11 cellular contexts compared by ENCODE assay signal in genomic region chr3:50605901-50606326, GRCh38. TPM values are rescaled to one million over a fixed set of nuclear protein-coding genes. Genes with fewer than 3 reads are reported as not detected.
DNase-seq lines count a peak whose midpoint lies in the region; ATAC-seq, FAIRE-seq and TF ChIP-seq lines count a peak whose summit lies in the region.
"Had no signal": no experiment of that assay in that cellular context is flagged by ENCODE, and none has a peak within 500 bp of the region (broad histone marks: within the 10 kb centered on the region; RNA-seq: fewer than 3 reads in every experiment).

No MANE protein-coding gene starts in this region.

- no peak overlapping the region for H2AFZ ChIP-seq in neural progenitor cell (replicated peaks)

- peaks cover 23% of the 10 kb centered on the region for H3K36me3 ChIP-seq in BLaER1
- H3K36me3 ChIP-seq in bronchial epithelial cell (ENCODE audit: control insufficient read depth, insufficient read depth, low read length) = peaks cover 9% of the 10 kb centered on the region
- H3K36me3 ChIP-seq in neural progenitor cell = no peaks in the 10 kb centered on the region

- H3K27me3 Mint-ChIP-seq in IgD-negative memory B cell (no peaks in the 10 kb centered on the region), neural progenitor cell (ENCODE audit: insufficient read depth, low read depth) (peaks cover 5% of the 10 kb centered on the region)

- DNase-seq in bronchial epithelial cell (ENCODE audit: low read depth) = peak; percentile 50
- no peak for DNase-seq in neural progenitor cell (ENCODE audit: low spot score)
- DNase-seq in AG08396 (ENCODE audit: low spot score) = no peak
- DNase-seq in NCI-H226 = no peak
- no peak for DNase-seq in dorsolateral prefrontal cortex
- DNase-seq: activated CD4-positive, CD25-positive, alpha-beta regulatory T cell treated with anti-CD3 and anti-CD28 coated beads, Interleukin-2, amount 50 U/mL, for 72 hours had no signal

- H3K4me1 Mint-ChIP-seq in IgD-negative memory B cell = peaks cover 4 to 33% (median 20%) of the 10 kb centered on the region in 3 donors
- peaks cover 8% of the 10 kb centered on the region for H3K4me1 Mint-ChIP-seq in neural progenitor cell

- FAIRE-seq in bronchial epithelial cell (lab: Jason Lieb, UNC) = peak; percentile 73
- FAIRE-seq: colon, G401.6 had no signal

- TF ChIP-seq CTCF in bronchial epithelial cell (IDR thresholded peaks at IDR 0.05; ENCODE audit: insufficient read depth, low read length, severe bottlenecking) (no peak), neural progenitor cell (IDR thresholded peaks at IDR 0.05) (no peak), dorsolateral prefrontal cortex (IDR thresholded peaks at IDR 0.05 in 54 of 56, conservative IDR thresholded peaks at IDR 0.05 in 2 of 56; ENCODE audit: low read depth in 1 of 56, partially characterized antibody in 56 of 56) (no peak)

- intact Hi-C loops in dorsolateral prefrontal cortex (cut with DNase I) = no loop called here

- peaks cover 83% of the 10 kb centered on the region for H3K4me1 ChIP-seq in BLaER1
- H3K4me1 ChIP-seq in neural progenitor cell = peaks cover 4% of the 10 kb centered on the region

- H3K9ac ChIP-seq in BLaER1 (0 out of 2 replicates have a peak overlapping the region, but pooled peaks have one; percentile 12), neural progenitor cell (no peak overlapping the region)

- H3K27ac Mint-ChIP-seq in IgD-negative memory B cell (peak overlapping the region; percentile 51 to 57 (median 55)), neural progenitor cell (peak overlapping the region; percentile 65)

- peak overlapping the region; percentile 62 for H3K27ac ChIP-seq in BLaER1
- no peak overlapping the region for H3K27ac ChIP-seq in neural progenitor cell
- peak overlapping the region in 1 of 59 donors; percentile 73 for H3K27ac ChIP-seq in dorsolateral prefrontal cortex

- H3K9me3 Mint-ChIP-seq in IgD-negative memory B cell (no peaks in the 10 kb centered on the region), neural progenitor cell (no peaks in the 10 kb centered on the region)

- peaks cover 2% of the 10 kb centered on the region for H3F3A ChIP-seq in neural progenitor cell (ENCODE audit: low read depth)

- H3K4me3 Mint-ChIP-seq in IgD-negative memory B cell (peak overlapping the region in 3 of 4 donors; percentile 20 to 79 (median 33)), neural progenitor cell (no peak overlapping the region)

- peaks cover 17% of the 10 kb centered on the region; the same call in 1 of the 2 replicates for H4K20me1 ChIP-seq in BLaER1
- H4K20me1 ChIP-seq in neural progenitor cell (ENCODE audit: low read depth) = no peaks in the 10 kb centered on the region

- H3K9me3 ChIP-seq in BLaER1 (no peaks in the 10 kb centered on the region), neural progenitor cell (ENCODE audit: low read depth) (no peaks in the 10 kb centered on the region)

- peak overlapping the region; percentile 68 for H3K4me2 ChIP-seq in BLaER1
- no peak overlapping the region for H3K4me2 ChIP-seq in neural progenitor cell

- H3K79me2 ChIP-seq in neural progenitor cell (ENCODE audit: low read depth) = no peaks in the 10 kb centered on the region

- H3K27me3 ChIP-seq in BLaER1 = no peaks in the 10 kb centered on the region
- H3K27me3 ChIP-seq in bronchial epithelial cell (ENCODE audit: control insufficient read depth, insufficient read depth, low read length) = no peaks in the 10 kb centered on the region
- peaks cover 16% of the 10 kb centered on the region for H3K27me3 ChIP-seq in neural progenitor cell
- no peaks in the 10 kb centered on the region for H3K27me3 ChIP-seq in dorsolateral prefrontal cortex

- peaks cover 3% of the 10 kb centered on the region for H3K36me3 Mint-ChIP-seq in IgD-negative memory B cell
- H3K36me3 Mint-ChIP-seq in neural progenitor cell = no peaks in the 10 kb centered on the region

- no peak for ATAC-seq in GM18870 (IDR thresholded peaks at IDR 0.05; ENCODE audit: unreplicated experiment)

- H3K4me3 ChIP-seq in BLaER1 (no peak overlapping the region), bronchial epithelial cell (ENCODE audit: low read depth, low read length) (no peak overlapping the region), neural progenitor cell (no peak overlapping the region), dorsolateral prefrontal cortex (no peak overlapping the region)

RNA-seq across cellular contexts. Expression of gene CISH, which starts 5.7 kb away (rescaled TPM):
- 3.1 TPM for polyA plus RNA-seq in IgD-negative memory B cell
- total RNA-seq in bronchial epithelial cell (0.26 and 0.77 TPM in 2 replicates), neural progenitor cell (ENCODE audit: low replicate concordance) (0.32 and 0.90 TPM in 2 replicates), dorsolateral prefrontal cortex (1 to 10 TPM in 67 of 120 experiments, under 1 TPM in 53; 0.15 to 7.8 (median 1.1) TPM)

RNA-seq across cellular contexts. Expression of gene MAPKAPK3, which starts 11.0 kb away (rescaled TPM):
- 23.7 TPM for polyA plus RNA-seq in IgD-negative memory B cell
- total RNA-seq in bronchial epithelial cell (42.9 and 47.1 TPM in 2 replicates), neural progenitor cell (ENCODE audit: low replicate concordance) (47.7 and 77.5 TPM in 2 replicates), dorsolateral prefrontal cortex (10 to 100 TPM in 107 of 120 experiments, 1 to 10 TPM in 13; 6.3 to 30.7 (median 13.1) TPM)

RNA-seq across cellular contexts. Expression of gene HEMK1, which starts 36.6 kb away (rescaled TPM):
- 30.5 TPM for polyA plus RNA-seq in IgD-negative memory B cell
- total RNA-seq in bronchial epithelial cell = 6.6 and 8.4 TPM in 2 replicates
- total RNA-seq in neural progenitor cell (ENCODE audit: low replicate concordance) = 9.3 and 20.8 TPM in 2 replicates
- total RNA-seq in dorsolateral prefrontal cortex = 10 to 100 TPM in 115 of 120 experiments, 1 to 10 TPM in 5; 8.6 to 22.8 (median 14.2) TPM

RNA-seq across cellular contexts. Expression of gene C3orf18, which starts 38.4 kb away (rescaled TPM):
- polyA plus RNA-seq in IgD-negative memory B cell = 7.9 TPM
- total RNA-seq in bronchial epithelial cell (1.2 and 3.2 TPM in 2 replicates), neural progenitor cell (ENCODE audit: low replicate concordance) (8.5 and 15.6 TPM in 2 replicates), dorsolateral prefrontal cortex (10 to 100 TPM; 22.0 to 50.0 (median 37.9) TPM)
